Comparison of ENCODE assay signal across 20 cellular contexts in the genomic region with DNA sequence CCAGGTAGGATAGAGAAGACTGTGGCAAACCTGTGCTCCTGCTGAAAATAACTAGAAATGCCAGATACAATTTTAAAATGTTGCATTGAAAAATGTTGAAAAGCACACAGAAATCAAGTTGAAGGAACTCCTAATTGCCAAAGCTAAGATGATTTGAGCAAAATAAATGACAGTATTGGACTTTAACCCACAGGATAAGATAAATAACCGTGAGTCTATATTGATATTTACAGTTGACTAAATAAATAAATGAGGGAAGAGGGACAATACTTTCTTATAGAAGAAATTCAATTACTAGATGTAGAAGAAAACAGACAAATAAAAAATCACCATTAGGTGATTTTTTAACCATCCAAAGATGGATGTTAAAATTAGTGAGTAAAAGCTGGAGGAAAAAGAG.
"Had no signal": no experiment of that assay in that cellular context is flagged by ENCODE, and none has a peak within 500 bp of the region (broad histone marks: within the 10 kb centered on the region; RNA-seq: fewer than 3 reads in every experiment).

No MANE protein-coding gene starts in this region.

- H3K4me3 ChIP-seq: gastrocnemius medialis, heart right ventricle, left ventricle myocardium inferior, lung, sigmoid colon, skin epidermis, suprapubic skin, thyroid gland had no signal

- DNase-seq: effector memory CD4-positive, alpha-beta T cell; gastrocnemius medialis; heart right ventricle; left ventricle myocardium inferior; mesenchymal stem cell; naive B cell; sigmoid colon; stimulated activated CD4-positive, alpha-beta T cell treated with anti-CD3 and anti-CD28 coated beads, Interleukin-12 subunit alpha, Interleukin-12 subunit beta, amount 100 ng/mL, for 4 hours; stimulated activated naive CD4-positive, alpha-beta T cell treated with Interleukin-2 at 50 U/mL for 16 hours; thyroid gland had no signal

- H3K27ac ChIP-seq: gastrocnemius medialis, heart right ventricle, left ventricle myocardium inferior, parathyroid adenoma, sigmoid colon, skin epidermis, suprapubic skin, thyroid gland had no signal

- H3K9me3 ChIP-seq: gastrocnemius medialis, heart right ventricle, left ventricle myocardium inferior, sigmoid colon, suprapubic skin, thyroid gland had no signal

- H3K4me3 Mint-ChIP-seq: naive B cell, nephron, type B pancreatic cell had no signal

- ATAC-seq: esophagus mucosa, gastrocnemius medialis, heart right ventricle had no signal

- H3K4me1 Mint-ChIP-seq: naive B cell, nephron had no signal

- H3K27ac Mint-ChIP-seq: nephron, type B pancreatic cell had no signal

- FAIRE-seq: endometrium, keratinocyte, urothelium cell line had no signal

- H3K27me3 ChIP-seq: gastrocnemius medialis, heart right ventricle, sigmoid colon, suprapubic skin, thyroid gland had no signal

- H3K27me3 Mint-ChIP-seq: naive B cell, type B pancreatic cell had no signal

- H3K4me1 ChIP-seq: gastrocnemius medialis, left ventricle myocardium inferior, parathyroid adenoma, sigmoid colon, suprapubic skin, thyroid gland had no signal

- H3K9me3 Mint-ChIP-seq: naive B cell, nephron, type B pancreatic cell had no signal

- H3K9ac ChIP-seq: parathyroid adenoma had no signal
